17 cellular contexts compared by ENCODE assay signal in the genomic region with DNA sequence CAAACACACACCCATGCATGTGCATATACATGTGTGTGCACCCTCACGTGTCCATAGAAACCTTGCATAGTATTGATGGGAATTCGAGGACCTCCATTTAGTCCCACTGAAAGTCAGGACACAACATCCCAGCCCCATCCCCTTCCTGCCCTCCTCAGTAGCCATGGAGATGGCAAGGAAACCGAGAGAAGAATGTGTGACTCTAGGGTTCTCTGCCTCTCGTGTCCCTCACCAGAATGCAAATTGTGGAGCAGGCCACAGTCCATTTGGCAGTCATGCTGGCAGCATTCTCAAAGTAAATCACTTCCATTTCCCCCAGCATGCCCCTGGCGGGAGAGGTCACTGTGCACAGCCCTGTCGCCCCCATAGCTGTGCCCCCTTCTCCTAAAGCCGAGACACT.
"Had no signal": no experiment of that assay in that cellular context is flagged by ENCODE, and none has a peak within 500 bp of the region (broad histone marks: within the 10 kb centered on the region; RNA-seq: fewer than 3 reads in every experiment).

No MANE protein-coding gene starts in this region.

- H3K27me3 Mint-ChIP-seq: memory B cell, naive B cell had no signal

- DNase-seq: activated T-cell treated with anti-CD3 and anti-CD28 coated beads, Interleukin-2, amount 50 U/mL, for 1 hour; aorta; brain microvascular endothelial cell; central memory CD4-positive, alpha-beta T cell; colonic mucosa; heart right ventricle; left ventricle myocardium superior; naive B cell; stimulated activated CD4-positive, alpha-beta T cell treated with anti-CD3 and anti-CD28 coated beads, Interleukin-4, amount 100 ng/mL, for 24 hours; stimulated activated naive CD8-positive, alpha-beta T cell treated with anti-CD3 and anti-CD28 coated beads, Interleukin-15, Interleukin-2, amounts not matched to agents 100 U/mL and 50 U/mL, for 24 hours; T-helper 9 cell had no signal

- FAIRE-seq: keratinocyte had no signal

- H3K4me1 ChIP-seq: colonic mucosa, gastroesophageal sphincter, prostate gland had no signal

- H3K27me3 ChIP-seq: brain microvascular endothelial cell, colonic mucosa, gastroesophageal sphincter, heart right ventricle had no signal

- H3K36me3 ChIP-seq: brain microvascular endothelial cell, colonic mucosa, prostate gland had no signal

- H3K9me3 ChIP-seq: colonic mucosa, prostate gland had no signal

- ATAC-seq: activated naive CD4-positive, alpha-beta T cell treated with anti-CD3 and anti-CD28 coated beads, Interleukin-2, amount 50 U/mL, for 72 hours; gastroesophageal sphincter; left ventricle myocardium superior; stimulated activated naive CD8-positive, alpha-beta T cell treated with anti-CD3 and anti-CD28 coated beads, Interleukin-15, Interleukin-2, amounts not matched to agents 100 U/mL and 50 U/mL, for 24 hours had no signal

- H3K4me3 ChIP-seq: colonic mucosa, gastroesophageal sphincter, heart right ventricle, prostate gland had no signal

- H3K4me3 Mint-ChIP-seq: memory B cell, naive B cell had no signal

- H3K27ac Mint-ChIP-seq: activated naive CD4-positive, alpha-beta T cell treated with anti-CD3 and anti-CD28 coated beads, Interleukin-2, amount 50 U/mL, for 72 hours; memory B cell; naive B cell had no signal

- H3K27ac ChIP-seq: brain microvascular endothelial cell, colonic mucosa, epithelial cell of prostate, gastroesophageal sphincter, heart right ventricle, prostate gland had no signal
